ENCODE assay signal across 19 cellular contexts in genomic region chr7:51619880-51620279, GRCh38.
A peak's percentile ranks its signal among the peaks of the same experiment; 100 is the strongest.
DNase-seq lines count a peak whose midpoint lies in the region; ATAC-seq, FAIRE-seq and TF ChIP-seq lines count a peak whose summit lies in the region.
"Had no signal": no experiment of that assay in that cellular context is flagged by ENCODE, and none has a peak within 500 bp of the region (broad histone marks: within the 10 kb centered on the region; RNA-seq: fewer than 3 reads in every experiment).

No MANE protein-coding gene starts in this region.

- no peak for ATAC-seq in HG03025 (IDR thresholded peaks at IDR 0.05; ENCODE audit: low FRiP score, unreplicated experiment)

- TF ChIP-seq POLR2A in erythroblast (IDR thresholded peaks at IDR 0.05; ENCODE audit: low read length) = no peak

- peak; percentile 19 for DNase-seq in NCI-H82 (lab: John Stamatoyannopoulos, UW)
- DNase-seq in NCI-H82 treated with DMSO at 0.1 percent for 48 hours (lab: John Stamatoyannopoulos, UW; ENCODE audit: unreplicated experiment) = no peak
- peak; percentile 49 for DNase-seq in HT1080 (ENCODE audit: low read depth)
- DNase-seq in islet precursor cell = peak; percentile 61
- DNase-seq in urothelium cell line (ENCODE audit: low spot score) = no peak
- DNase-seq in HT-29 (ENCODE audit: low spot score) = no peak
- DNase-seq in erythroblast (lab: John Stamatoyannopoulos, UW) = no peak
- DNase-seq: C1 segment of cervical spinal cord; CD4-positive, alpha-beta T cell; COR-L47; DMS79 treated with DMSO at 0.1 percent for 48 hours; EL; H9; IMR-90; KBM-7 had no signal

- peak; percentile 74 for FAIRE-seq in urothelium cell line (lab: Jason Lieb, UNC)
- FAIRE-seq: A204.1, G401.6, GM12891 had no signal

Comparison
In these comparisons a context has a peak if more than half of its experiments do, and no peak if none do; other contexts are left out.
1. DNase-seq: peak in NCI-H82 (single experiment), HT1080 (single experiment) and islet precursor cell (single experiment); none in NCI-H82 treated with DMSO at 0.1 percent for 48 hours (single experiment), urothelium cell line (single experiment), HT-29 (single experiment) and erythroblast (0 of 2).